ENCODE assay signal across 17 cellular contexts in genomic region chr13:24613755-24614154, GRCh38.
DNase-seq lines count a peak whose midpoint lies in the region; ATAC-seq and TF ChIP-seq lines count a peak whose summit lies in the region.
"Had no signal": no experiment of that assay in that cellular context is flagged by ENCODE, and none has a peak within 500 bp of the region (broad histone marks: within the 10 kb centered on the region; RNA-seq: fewer than 3 reads in every experiment).

No MANE protein-coding gene starts in this region.

- H3K9ac ChIP-seq in endodermal cell (ENCODE audit: extremely low read depth, low read length, poor library complexity, severe bottlenecking) = no peak overlapping the region
- peak overlapping the region; percentile 47 for H3K9ac ChIP-seq in neuronal stem cell (ENCODE audit: low read depth, low read length, poor library complexity)
- H3K9ac ChIP-seq: BLaER1 treated with 17β-estradiol and CSF1 and Interleukin-3, amounts not matched to agents 10 nM and 100 nM; GM23248 had no signal

- peak overlapping the region; percentile 78 for H4K8ac ChIP-seq in neuronal stem cell (ENCODE audit: low read depth, low read length)

- H3K36me3 Mint-ChIP-seq in activated CD4-positive, alpha-beta memory T cell treated with anti-CD3 and anti-CD28 coated beads for 36 hours = no peaks in the 10 kb centered on the region
- peaks cover 3% of the 10 kb centered on the region for H3K36me3 Mint-ChIP-seq in activated CD4-positive, alpha-beta memory T cell treated with anti-CD3 and anti-CD28 coated beads, Interleukin-2, amount 10 ng/mL, durations not matched to agents 7 days and 5 days (ENCODE audit: low read depth)
- no peaks in the 10 kb centered on the region for H3K36me3 Mint-ChIP-seq in endodermal cell (ENCODE audit: low read depth)
- H3K36me3 Mint-ChIP-seq: CD8-positive, alpha-beta T cell; IgD-negative memory B cell had no signal

- CTCF ChIA-PET in activated CD4-positive, alpha-beta memory T cell treated with anti-CD3 and anti-CD28 coated beads for 36 hours (lab: Charles Lee) = no interaction called here
- CTCF ChIA-PET in activated CD4-positive, alpha-beta memory T cell treated with anti-CD3 and anti-CD28 coated beads, Interleukin-2, amount 10 ng/mL, durations not matched to agents 7 days and 5 days (lab: Charles Lee) = interaction anchor here (1.2 kb wide), 1 partner anchor 69 kb away, joined by 3 read pairs; no protein-coding TSS in a partner anchor

- H3K9me3 ChIP-seq in right atrium auricular region (no peaks in the 10 kb centered on the region), endodermal cell (ENCODE audit: control insufficient read depth, low read length) (no peaks in the 10 kb centered on the region), neuronal stem cell (replicated peaks in 1 of 2; ENCODE audit: control insufficient read depth in 2 of 2, insufficient read depth in 1 of 2, low read depth in 1 of 2, low read length in 2 of 2) (no peaks in the 10 kb centered on the region)
- H3K9me3 ChIP-seq: BLaER1 treated with 17β-estradiol and CSF1 and Interleukin-3, amounts not matched to agents 10 nM and 100 nM; HAP-1 had no signal

- intact Hi-C loops in activated CD4-positive, alpha-beta memory T cell treated with anti-CD3 and anti-CD28 coated beads for 36 hours (cut with micrococcal nuclease) = no loop called here
- intact Hi-C loops in Right ventricle myocardium superior (cut with DNase I) = no loop called here

- H3K27me3 Mint-ChIP-seq in activated CD4-positive, alpha-beta memory T cell treated with anti-CD3 and anti-CD28 coated beads for 36 hours = no peaks in the 10 kb centered on the region
- no peaks in the 10 kb centered on the region for H3K27me3 Mint-ChIP-seq in activated CD4-positive, alpha-beta memory T cell treated with anti-CD3 and anti-CD28 coated beads, Interleukin-2, amount 10 ng/mL, durations not matched to agents 7 days and 5 days
- peaks cover 7% of the 10 kb centered on the region for H3K27me3 Mint-ChIP-seq in endodermal cell (ENCODE audit: insufficient read depth)
- H3K27me3 Mint-ChIP-seq: B cell, IgD-negative memory B cell had no signal

- POLR2A ChIA-PET in activated CD4-positive, alpha-beta memory T cell treated with anti-CD3 and anti-CD28 coated beads for 36 hours (lab: Charles Lee) = no interaction called here
- POLR2A ChIA-PET in activated CD4-positive, alpha-beta memory T cell treated with anti-CD3 and anti-CD28 coated beads, Interleukin-2, amount 10 ng/mL, durations not matched to agents 7 days and 5 days (lab: Charles Lee) = no interaction called here

- peak overlapping the region; percentile 42 for H3K14ac ChIP-seq in neuronal stem cell (ENCODE audit: low read length)

- H3K4me3 ChIP-seq in right atrium auricular region (no peak overlapping the region), endodermal cell (ENCODE audit: low read length) (no peak overlapping the region), neuronal stem cell (ENCODE audit: low read length in 2 of 2) (peak overlapping the region in 1 of 2 donors; percentile 16)
- H3K4me3 ChIP-seq: BLaER1 treated with 17β-estradiol and CSF1 and Interleukin-3, amounts not matched to agents 10 nM and 100 nM; GM23248; HAP-1 had no signal

- H4K91ac ChIP-seq in neuronal stem cell (ENCODE audit: low read depth, low read length, poor library complexity) = no peak overlapping the region

- H3K27ac ChIP-seq in right atrium auricular region (no peak overlapping the region), endodermal cell (ENCODE audit: low read depth, low read length) (no peak overlapping the region), neuronal stem cell (replicated peaks; ENCODE audit: low read length) (no peak overlapping the region)
- H3K27ac ChIP-seq: BLaER1 treated with 17β-estradiol and CSF1 and Interleukin-3, amounts not matched to agents 10 nM and 100 nM; GM23248 had no signal

- H3K36me3 ChIP-seq in right atrium auricular region (no peaks in the 10 kb centered on the region), endodermal cell (ENCODE audit: control insufficient read depth, insufficient read depth, low read length) (no peaks in the 10 kb centered on the region), neuronal stem cell (replicated peaks in 1 of 2; ENCODE audit: control insufficient read depth in 2 of 2, insufficient read depth in 2 of 2, low read length in 2 of 2) (no peaks in the 10 kb centered on the region)
- H3K36me3 ChIP-seq: BLaER1 treated with 17β-estradiol and CSF1 and Interleukin-3, amounts not matched to agents 10 nM and 100 nM; HAP-1 had no signal

- H3K18ac ChIP-seq in neuronal stem cell (ENCODE audit: low read length) = peak overlapping the region; percentile 3

- no peak overlapping the region for H2BK120ac ChIP-seq in neuronal stem cell (ENCODE audit: low read depth, low read length)

- TF ChIP-seq CTCF in right atrium auricular region (IDR thresholded peaks at IDR 0.05) = no peak
- TF ChIP-seq CTCF in endodermal cell (conservative IDR thresholded peaks at IDR 0.05) = no peak

- peak; percentile 47 for DNase-seq in activated CD4-positive, alpha-beta memory T cell treated with anti-CD3 and anti-CD28 coated beads for 36 hours
- DNase-seq in activated CD4-positive, alpha-beta memory T cell treated with anti-CD3 and anti-CD28 coated beads, Interleukin-2, amount 10 ng/mL, durations not matched to agents 7 days and 5 days = no peak
- DNase-seq in right atrium auricular region (ENCODE audit: low spot score) (peak; percentile 40), Right ventricle myocardium superior (no peak), endodermal cell (peak; percentile 26), neuronal stem cell (ENCODE audit: low spot score) (no peak), DMS 273 treated with DMSO at 0.1 percent for 48 hours (lab: John Stamatoyannopoulos, UW) (no peak), NCI-H748 (lab: John Stamatoyannopoulos, UW; ENCODE audit: unreplicated experiment) (no peak)
- DNase-seq: 8988T; Calu3; CD8-positive, alpha-beta T cell; GM23248 had no signal

- no peak overlapping the region for H2BK12ac ChIP-seq in neuronal stem cell (ENCODE audit: low read length)

- peak overlapping the region; percentile 40 for H3K23ac ChIP-seq in neuronal stem cell (ENCODE audit: low read depth, low read length, poor library complexity)

- H3K4ac ChIP-seq in neuronal stem cell (ENCODE audit: low read length) = no peak overlapping the region

- H3K4me3 Mint-ChIP-seq in activated CD4-positive, alpha-beta memory T cell treated with anti-CD3 and anti-CD28 coated beads for 36 hours = no peak overlapping the region
- no peak overlapping the region for H3K4me3 Mint-ChIP-seq in activated CD4-positive, alpha-beta memory T cell treated with anti-CD3 and anti-CD28 coated beads, Interleukin-2, amount 10 ng/mL, durations not matched to agents 7 days and 5 days
- H3K4me3 Mint-ChIP-seq in endodermal cell = no peak overlapping the region
- H3K4me3 Mint-ChIP-seq: B cell; CD8-positive, alpha-beta T cell; IgD-negative memory B cell had no signal

- H3K4me1 ChIP-seq in right atrium auricular region = no peaks in the 10 kb centered on the region
- H3K4me1 ChIP-seq in endodermal cell (ENCODE audit: control insufficient read depth, insufficient read depth, low read length) = no peaks in the 10 kb centered on the region
- peaks cover 0 to 12% of the 10 kb centered on the region in 2 donors for H3K4me1 ChIP-seq in neuronal stem cell (ENCODE audit: control insufficient read depth in 2 of 2, insufficient read depth in 1 of 2, low read depth in 1 of 2, low read length in 2 of 2)
- H3K4me1 ChIP-seq: HAP-1 had no signal

- peaks cover 27% of the 10 kb centered on the region for H3K4me1 Mint-ChIP-seq in activated CD4-positive, alpha-beta memory T cell treated with anti-CD3 and anti-CD28 coated beads for 36 hours (ENCODE audit: low read depth)
- peaks cover 48% of the 10 kb centered on the region for H3K4me1 Mint-ChIP-seq in activated CD4-positive, alpha-beta memory T cell treated with anti-CD3 and anti-CD28 coated beads, Interleukin-2, amount 10 ng/mL, durations not matched to agents 7 days and 5 days
- peaks cover 3% of the 10 kb centered on the region for H3K4me1 Mint-ChIP-seq in endodermal cell

- no peak overlapping the region for H3K27ac Mint-ChIP-seq in activated CD4-positive, alpha-beta memory T cell treated with anti-CD3 and anti-CD28 coated beads for 36 hours
- H3K27ac Mint-ChIP-seq in activated CD4-positive, alpha-beta memory T cell treated with anti-CD3 and anti-CD28 coated beads, Interleukin-2, amount 10 ng/mL, durations not matched to agents 7 days and 5 days = no peak overlapping the region
- no peak overlapping the region for H3K27ac Mint-ChIP-seq in endodermal cell
- H3K27ac Mint-ChIP-seq: B cell; CD8-positive, alpha-beta T cell; IgD-negative memory B cell had no signal

- no peak for ATAC-seq in Right ventricle myocardium superior (ENCODE audit: poor library complexity)
- ATAC-seq: CD8-positive, alpha-beta T cell; HepG2 had no signal

- no peak overlapping the region for H2AFZ ChIP-seq in neuronal stem cell (ENCODE audit: low read length)
- H2AFZ ChIP-seq: GM23248 had no signal

- peak overlapping the region; percentile 79 for H2AK5ac ChIP-seq in neuronal stem cell (ENCODE audit: low read depth, low read length)

- H3K4me2 ChIP-seq in neuronal stem cell (ENCODE audit: insufficient read depth, low read length, poor library complexity, severe bottlenecking) = no peak overlapping the region
- H3K4me2 ChIP-seq: BLaER1 treated with 17β-estradiol and CSF1 and Interleukin-3, amounts not matched to agents 10 nM and 100 nM had no signal

- H3K27me3 ChIP-seq in right atrium auricular region (no peaks in the 10 kb centered on the region), endodermal cell (ENCODE audit: control insufficient read depth, insufficient read depth, low read length, poor library complexity, severe bottlenecking) (no peaks in the 10 kb centered on the region), neuronal stem cell (ENCODE audit: control insufficient read depth in 3 of 3, insufficient read depth in 3 of 3, low read depth in 1 of 3, low read length in 3 of 3) (no peaks in the 10 kb centered on the region)
- H3K27me3 ChIP-seq: BLaER1 treated with 17β-estradiol and CSF1 and Interleukin-3, amounts not matched to agents 10 nM and 100 nM had no signal

- no peaks in the 10 kb centered on the region for H3K79me1 ChIP-seq in neuronal stem cell (ENCODE audit: low read depth, low read length)

- 93 to 94% methylated on average over 8 to 11 of the region's 11 CpGs for WGBS in endodermal cell (ENCODE audit: insufficient coverage in 1 of 2, insufficient read length in 1 of 2), 2 experiments
- no CpG with 5 or more reads among the region's 11 CpGs for WGBS in neuronal stem cell (ENCODE audit: extremely low coverage in 2 of 2, insufficient read length in 2 of 2, insufficient replicate concordance in 1 of 2), 2 donors

- no peak overlapping the region for H2BK5ac ChIP-seq in neuronal stem cell (ENCODE audit: low read length)

- no peak overlapping the region for H2BK15ac ChIP-seq in neuronal stem cell (ENCODE audit: low read length)

- H3K9me3 Mint-ChIP-seq in activated CD4-positive, alpha-beta memory T cell treated with anti-CD3 and anti-CD28 coated beads for 36 hours = no peaks in the 10 kb centered on the region
- H3K9me3 Mint-ChIP-seq in activated CD4-positive, alpha-beta memory T cell treated with anti-CD3 and anti-CD28 coated beads, Interleukin-2, amount 10 ng/mL, durations not matched to agents 7 days and 5 days = no peaks in the 10 kb centered on the region
- no peaks in the 10 kb centered on the region for H3K9me3 Mint-ChIP-seq in endodermal cell
- H3K9me3 Mint-ChIP-seq: CD8-positive, alpha-beta T cell had no signal

Comparison
In these comparisons a context has a peak if more than half of its experiments do, and no peak if none do; other contexts are left out.
1. DNase-seq: peak in activated CD4-positive, alpha-beta memory T cell treated with anti-CD3 and anti-CD28 coated beads for 36 hours (single experiment), right atrium auricular region (single experiment) and endodermal cell (single experiment); none in activated CD4-positive, alpha-beta memory T cell treated with anti-CD3 and anti-CD28 coated beads, Interleukin-2, amount 10 ng/mL, durations not matched to agents 7 days and 5 days (single experiment), Right ventricle myocardium superior (single experiment), neuronal stem cell (single experiment), DMS 273 treated with DMSO at 0.1 percent for 48 hours (single experiment) and NCI-H748 (single experiment).